ENCODE assay signal across 8 cellular contexts in the genomic region with DNA sequence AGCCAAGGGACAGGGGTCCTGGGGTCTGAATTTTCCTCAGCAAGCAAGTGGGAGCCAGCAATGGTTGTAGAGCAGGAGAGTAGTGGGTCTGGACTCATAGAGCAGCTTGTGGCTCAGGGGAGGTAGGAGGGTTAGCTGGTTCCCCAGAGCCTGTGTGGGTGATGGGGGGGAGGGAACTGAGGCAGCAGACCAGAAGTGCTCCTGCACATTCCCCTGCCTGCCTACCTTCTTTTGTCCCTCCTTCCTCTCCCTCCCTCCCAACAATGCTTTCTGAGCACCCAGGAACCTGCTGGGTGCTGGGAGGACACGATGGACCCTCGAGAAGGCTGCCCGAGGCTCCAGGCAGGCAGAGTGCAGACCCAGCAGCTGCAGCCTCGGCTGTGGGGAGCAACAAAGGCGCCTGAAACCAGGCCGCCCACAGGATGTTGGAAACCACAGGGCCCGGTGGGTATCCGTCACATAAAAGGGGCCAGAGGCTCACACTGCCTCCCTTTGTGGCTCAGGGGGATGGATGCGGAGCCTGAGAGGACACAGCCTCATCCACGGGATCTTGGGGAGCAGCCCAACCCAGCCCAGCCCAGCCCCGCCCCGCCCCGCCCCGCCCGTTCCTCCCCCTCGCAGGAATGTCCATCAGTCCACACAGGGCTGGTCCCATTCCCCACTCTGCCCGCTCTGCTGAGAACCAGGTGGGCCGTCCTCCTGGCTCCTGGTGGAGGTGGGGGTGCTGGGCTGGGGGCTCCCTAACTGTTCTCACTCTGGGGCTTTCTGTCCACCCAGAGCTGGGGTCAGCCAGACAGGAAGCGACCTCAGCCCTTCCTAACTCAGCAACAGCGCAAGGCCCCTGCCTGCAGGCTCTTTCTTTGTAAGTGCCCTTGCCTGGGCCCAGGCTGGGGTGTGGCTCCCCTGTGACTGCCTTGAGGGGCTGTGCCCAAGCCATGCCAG.
DNase-seq lines count a peak whose midpoint lies in the region; ATAC-seq, FAIRE-seq and TF ChIP-seq lines count a peak whose summit lies in the region.

No MANE protein-coding gene starts in this region.

- TF ChIP-seq POLR2A in GM19193 (IDR thresholded peaks at IDR 0.05; ENCODE audit: extremely low read depth, insufficient read depth, insufficient read length) = peak; percentile 49

- H3K27me3 Mint-ChIP-seq in stimulated activated naive B cell treated with anti-CD40 and anti-IgM and Interleukin-4, amounts not matched to agents 10 μg/mL and 1 μg/mL and 100 μg/mL, for 72 hours = no peaks in the 10 kb centered on the region

- H3K9me3 Mint-ChIP-seq in stimulated activated naive B cell treated with anti-CD40 and anti-IgM and Interleukin-4, amounts not matched to agents 10 μg/mL and 1 μg/mL and 100 μg/mL, for 72 hours = no peaks in the 10 kb centered on the region

- DNase-seq in activated CD4-positive, CD25-positive, alpha-beta regulatory T cell (lab: John Stamatoyannopoulos, UW) = peak in 3 of 4 experiments; percentile 18 to 35 (median 31)
- DNase-seq in epidermal melanocyte (ENCODE audit: insufficient read length, low spot score) (peak; percentile 56), cortex of kidney (lab: John Stamatoyannopoulos, UW) (no peak), NCI-H2171 treated with DMSO at 0.1 percent for 48 hours (lab: John Stamatoyannopoulos, UW) (no peak), RCC 7860 (ENCODE audit: low spot score) (no peak)
- peak; percentile 53 for DNase-seq in stimulated activated naive B cell treated with anti-CD40 and anti-IgM and Interleukin-4, amounts not matched to agents 10 μg/mL and 1 μg/mL and 100 μg/mL, for 72 hours

- peak overlapping the region; percentile 91 for H3K27ac Mint-ChIP-seq in stimulated activated naive B cell treated with anti-CD40 and anti-IgM and Interleukin-4, amounts not matched to agents 10 μg/mL and 1 μg/mL and 100 μg/mL, for 72 hours

- H3K36me3 Mint-ChIP-seq in stimulated activated naive B cell treated with anti-CD40 and anti-IgM and Interleukin-4, amounts not matched to agents 10 μg/mL and 1 μg/mL and 100 μg/mL, for 72 hours = peaks cover 10 to 15% of the 10 kb centered on the region in 2 donors

- H3K4me3 Mint-ChIP-seq in stimulated activated naive B cell treated with anti-CD40 and anti-IgM and Interleukin-4, amounts not matched to agents 10 μg/mL and 1 μg/mL and 100 μg/mL, for 72 hours = peak overlapping the region; percentile 67 to 69

- H3K4me1 Mint-ChIP-seq in stimulated activated naive B cell treated with anti-CD40 and anti-IgM and Interleukin-4, amounts not matched to agents 10 μg/mL and 1 μg/mL and 100 μg/mL, for 72 hours = peaks cover 48 to 58% of the 10 kb centered on the region in 2 donors

- ATAC-seq in HG03159 (IDR thresholded peaks at IDR 0.05; ENCODE audit: unreplicated experiment) = peak; percentile 58
- ATAC-seq in stimulated activated naive B cell treated with anti-CD40 and anti-IgM and Interleukin-4, amounts not matched to agents 10 μg/mL and 1 μg/mL and 100 μg/mL, for 72 hours (replicated peaks) = peak; percentile 80 to 84

- no peak for FAIRE-seq in RCC 7860 (lab: Jason Lieb, UNC)

Comparison
In these comparisons a context has a peak if more than half of its experiments do, and no peak if none do; other contexts are left out.
1. DNase-seq: peak in activated CD4-positive, CD25-positive, alpha-beta regulatory T cell (3 of 4), epidermal melanocyte (single experiment) and stimulated activated naive B cell treated with anti-CD40 and anti-IgM and Interleukin-4, amounts not matched to agents 10 μg/mL and 1 μg/mL and 100 μg/mL, for 72 hours (single experiment); none in cortex of kidney (single experiment), NCI-H2171 treated with DMSO at 0.1 percent for 48 hours (single experiment) and RCC 7860 (single experiment).